7 cellular contexts compared by ENCODE assay signal in the genomic region with DNA sequence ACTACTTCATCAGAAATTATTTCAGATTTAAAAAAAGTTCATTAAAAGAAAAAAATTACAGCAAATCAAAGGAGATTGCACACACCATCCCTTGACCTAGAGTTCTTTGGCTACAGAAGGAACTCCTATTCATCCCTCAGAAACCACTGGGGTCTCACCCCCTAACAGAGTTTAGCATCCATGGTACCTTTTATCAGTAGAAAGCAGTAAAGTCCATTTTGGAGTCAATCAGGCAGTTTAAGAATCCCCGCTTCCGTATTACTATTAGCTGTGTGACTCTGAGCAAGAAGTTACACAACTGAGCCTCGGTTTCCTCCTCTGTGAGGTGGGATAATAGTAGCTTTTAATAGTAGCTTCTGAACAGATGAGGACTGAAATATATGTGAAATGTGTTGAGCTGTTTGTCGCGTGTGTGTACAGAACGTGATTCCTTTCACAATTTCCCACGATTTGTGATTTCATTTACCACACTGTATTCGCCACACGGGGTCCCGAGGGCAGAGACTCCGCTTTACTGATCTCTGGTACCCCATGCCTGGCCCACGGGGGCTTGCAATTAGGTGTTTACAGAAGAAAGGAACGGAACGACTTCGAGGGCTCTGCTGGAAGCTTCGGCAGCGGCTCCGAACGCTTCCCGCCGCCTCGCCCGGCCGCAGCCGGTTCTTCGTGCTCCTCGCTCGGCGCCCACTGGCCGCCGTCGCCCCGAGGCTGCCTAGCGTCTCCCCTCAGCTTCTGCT.
DNase-seq lines count a peak whose midpoint lies in the region; ATAC-seq and TF ChIP-seq lines count a peak whose summit lies in the region.

No MANE protein-coding gene starts in this region.

- H3K36me3 ChIP-seq in adrenal gland (replicated peaks in 1 of 2) (no peaks in the 10 kb centered on the region), iPS-15b (ENCODE audit: control insufficient read depth, insufficient read depth, low read length) (no peaks in the 10 kb centered on the region), smooth muscle cell (ENCODE audit: low read depth) (no peaks in the 10 kb centered on the region)

- 9 to 11% (median 9%) methylated on average over 23 to 34 of the region's 34 CpGs for WGBS in adrenal gland, 4 donors
- 10% methylated on average over 34 of the region's 34 CpGs for WGBS in smooth muscle cell (ENCODE audit: low lambda C conversion rate)

- H3K4me1 ChIP-seq in adrenal gland (replicated peaks in 1 of 2) (no peaks in the 10 kb centered on the region), iPS-15b (ENCODE audit: control insufficient read depth, insufficient read depth, low read length) (peaks cover 10% of the 10 kb centered on the region), smooth muscle cell (ENCODE audit: low read depth) (peaks cover 5% of the 10 kb centered on the region)

- H3K9ac ChIP-seq in iPS-15b (ENCODE audit: low read depth, low read length): peak overlapping the region; percentile 4
- H3K9ac ChIP-seq in smooth muscle cell (ENCODE audit: low read depth): peak overlapping the region; percentile 88

- intact Hi-C loops in adrenal gland (cut with DNase I): loop anchor here (5.0 to 10.0 kb wide), 4 partner anchors 92 to 857 kb away; partner anchors contain the start of gene EIF4G2 (in 1 of the 2)

- no peaks in the 10 kb centered on the region for H3K27me3 ChIP-seq in adrenal gland
- H3K27me3 ChIP-seq in iPS-15b (ENCODE audit: control insufficient read depth, insufficient read depth, low read length): peaks cover 25% of the 10 kb centered on the region
- H3K27me3 ChIP-seq in smooth muscle cell (ENCODE audit: low read depth): no peaks in the 10 kb centered on the region

- no peaks in the 10 kb centered on the region for H4K20me1 ChIP-seq in smooth muscle cell (ENCODE audit: low read depth)

- H3K79me2 ChIP-seq in smooth muscle cell (ENCODE audit: low read depth): no peaks in the 10 kb centered on the region

- H3K4me3 ChIP-seq in adrenal gland (peak overlapping the region in 3 of 4 donors; percentile 18 to 89 (median 82)), iPS-15b (ENCODE audit: low read depth, low read length) (peak overlapping the region; percentile 59), smooth muscle cell (peak overlapping the region; percentile 77)

- ATAC-seq in GM18867 (IDR thresholded peaks at IDR 0.05; ENCODE audit: unreplicated experiment) (peak; percentile 21), HG03342 (IDR thresholded peaks at IDR 0.05; ENCODE audit: unreplicated experiment) (no peak), GM21619 (IDR thresholded peaks at IDR 0.05; ENCODE audit: unreplicated experiment) (no peak)

- peak overlapping the region in 4 of 5 donors; percentile 29 to 84 (median 66) for H3K27ac ChIP-seq in adrenal gland
- peak overlapping the region; percentile 81 for H3K27ac ChIP-seq in smooth muscle cell (ENCODE audit: low read depth)

- H3K9me3 ChIP-seq in adrenal gland (replicated peaks in 1 of 3) (no peaks in the 10 kb centered on the region), iPS-15b (ENCODE audit: control insufficient read depth, insufficient read depth, low read length) (no peaks in the 10 kb centered on the region), smooth muscle cell (replicated peaks; ENCODE audit: low read depth) (no peaks in the 10 kb centered on the region)

- TF ChIP-seq CTCF in adrenal gland (IDR thresholded peaks at IDR 0.05): no peak
- TF ChIP-seq CTCF in smooth muscle cell (IDR thresholded peaks at IDR 0.05; ENCODE audit: borderline replicate concordance, insufficient read depth, poor library complexity, severe bottlenecking): no peak

- TF ChIP-seq POLR2A in adrenal gland (IDR thresholded peaks at IDR 0.05): no peak

- peak overlapping the region; percentile 82 for H2AFZ ChIP-seq in smooth muscle cell (ENCODE audit: low read depth)

- peak; percentile 32 for DNase-seq in NCI-H1105 (lab: John Stamatoyannopoulos, UW)
- peak in 1 of 7 donors; percentile 14 for DNase-seq in adrenal gland
- DNase-seq in smooth muscle cell (lab: John Stamatoyannopoulos, UW; ENCODE audit: unreplicated experiment): no peak

- H3K4me2 ChIP-seq in smooth muscle cell: peak overlapping the region; percentile 99

- H3F3A ChIP-seq in smooth muscle cell (ENCODE audit: low read depth): peaks cover 7% of the 10 kb centered on the region
